ENCODE assay signal across 30 cellular contexts in the genomic region with DNA sequence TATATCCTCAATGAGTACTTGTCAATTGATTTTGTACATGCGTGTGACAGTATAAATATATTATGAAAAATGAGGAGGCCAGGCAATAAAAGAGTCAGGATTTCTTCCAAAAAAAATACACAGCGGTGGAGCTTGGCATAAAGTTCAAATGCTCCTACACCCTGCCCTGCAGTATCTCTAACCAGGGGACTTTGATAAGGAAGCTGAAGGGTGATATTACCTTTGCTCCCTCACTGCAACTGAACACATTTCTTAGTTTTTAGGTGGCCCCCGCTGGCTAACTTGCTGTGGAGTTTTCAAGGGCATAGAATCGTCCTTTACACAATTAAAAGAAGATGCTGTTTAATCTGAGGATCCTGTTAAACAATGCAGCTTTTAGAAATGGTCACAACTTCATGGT. TPM values are rescaled to one million over a fixed set of nuclear protein-coding genes. Genes with fewer than 3 reads are reported as not detected.
"Had no signal": no experiment of that assay in that cellular context is flagged by ENCODE, and none has a peak within 500 bp of the region (broad histone marks: within the 10 kb centered on the region; RNA-seq: fewer than 3 reads in every experiment).

TSS of gene OTC (plus strand) at position 243 of the 400 bp plus-strand sequence. CDS start at position 336, 93 bp downstream.

- H3K27ac ChIP-seq: dorsolateral prefrontal cortex, epithelial cell of prostate, foreskin keratinocyte, gastroesophageal sphincter, heart left ventricle, neural progenitor cell, prostate gland, right atrium auricular region, sigmoid colon, spleen, testis, tibial artery had no signal

- ATAC-seq: esophagus mucosa; foreskin keratinocyte; gastroesophageal sphincter; heart left ventricle; left cardiac atrium; left ventricle myocardium superior; naive thymus-derived CD4-positive, alpha-beta T cell; stimulated activated memory B cell treated with anti-CD40 and anti-IgM and Interleukin-4, amounts not matched to agents 10 μg/mL and 1 μg/mL and 100 μg/mL, for 72 hours; stimulated activated naive CD8-positive, alpha-beta T cell treated with anti-CD3 and anti-CD28 coated beads, Interleukin-15, Interleukin-2, amounts not matched to agents 100 U/mL and 50 U/mL, for 24 hours had no signal

- H3K4me3 ChIP-seq: dorsolateral prefrontal cortex, gastroesophageal sphincter, heart left ventricle, lung, neural progenitor cell, prostate gland, right atrium auricular region, sigmoid colon, spleen, testis, tibial artery had no signal

- DNase-seq: dorsolateral prefrontal cortex; effector CD8-positive, alpha-beta T cell; endodermal cell; foreskin keratinocyte; heart left ventricle; hippocampal formation; left cardiac atrium; left ventricle myocardium superior; naive thymus-derived CD4-positive, alpha-beta T cell; sigmoid colon; spleen; stimulated activated CD4-positive, alpha-beta T cell treated with anti-CD3 and anti-CD28 coated beads, Interleukin-4, amount 100 ng/mL, for 4 hours; stimulated activated naive CD8-positive, alpha-beta T cell treated with anti-CD3 and anti-CD28 coated beads, Interleukin-15, Interleukin-2, amounts not matched to agents 100 U/mL and 50 U/mL, for 24 hours; substantia nigra; testis; tibial artery had no signal

- H3K36me3 ChIP-seq: gastroesophageal sphincter, heart left ventricle, neural progenitor cell, prostate gland, right atrium auricular region, sigmoid colon, spleen, tibial artery had no signal

- H3K27me3 ChIP-seq: foreskin keratinocyte, gastroesophageal sphincter, neural progenitor cell, right atrium auricular region, sigmoid colon, testis, tibial artery had no signal

- H3K4me1 ChIP-seq: foreskin keratinocyte, gastroesophageal sphincter, neural progenitor cell, prostate gland, right atrium auricular region, sigmoid colon, testis, tibial artery had no signal

- H3K9me3 ChIP-seq: gastroesophageal sphincter, heart left ventricle, prostate gland, right atrium auricular region, sigmoid colon, spleen, testis, tibial artery had no signal

RNA-seq across cellular contexts. Expression of gene OTC, which starts in this region (rescaled TPM):
- total RNA-seq: cerebellum; endodermal cell; esophagus mucosa; fibroblast of lung; foreskin keratinocyte; heart left ventricle; kidney epithelial cell; left ventricle myocardium superior; mononuclear cell; naive thymus-derived CD4-positive, alpha-beta T cell; osteoblast; right atrium auricular region; skeletal muscle tissue; spleen had no signal
